6 cellular contexts compared by ENCODE assay signal in genomic region chr5:65663804-65664521, GRCh38. TPM values are rescaled to one million over a fixed set of nuclear protein-coding genes. Genes with fewer than 3 reads are reported as not detected.
DNase-seq lines count a peak whose midpoint lies in the region; ATAC-seq and TF ChIP-seq lines count a peak whose summit lies in the region.

No MANE protein-coding gene starts in this region.

- BruUV-seq in HCT116 (replicated peaks; lab: Mats Ljungman, UMichigan), result no TSS peak

- CTCF ChIA-PET in HCT116 (lab: Charles Lee), result interaction anchor here (1.0 to 1.5 kb wide), 2 partner anchors 13 to 27 kb away, joined by 3 to 5 read pairs; no protein-coding TSS in a partner anchor

- H3K4me2 ChIP-seq in HCT116 (ENCODE audit: low read length), result no peak overlapping the region

- H3K9ac ChIP-seq in HCT116 (ENCODE audit: low read length), result no peak overlapping the region

- H4K20me1 ChIP-seq in HCT116 (ENCODE audit: insufficient read depth), result no peaks in the 10 kb centered on the region

- TF ChIP-seq RAD21 in HCT116 (IDR thresholded peaks at IDR 0.05; ENCODE audit: low read depth), result no peak

- H3K36me3 Mint-ChIP-seq in neural crest cell (ENCODE audit: low read depth), result no peaks in the 10 kb centered on the region

- no peaks in the 10 kb centered on the region for H3K4me1 Mint-ChIP-seq in neural crest cell

- no peaks in the 10 kb centered on the region for H3K79me2 ChIP-seq in HCT116 (ENCODE audit: insufficient read depth, low read length)

- intact Hi-C loops in HCT116 (cut with micrococcal nuclease), result no loop called here

- 0 out of 4 replicates have a peak, but pooled peaks cover 3 to 5% of the 10 kb centered on the region in 2 experiments for H3K36me3 ChIP-seq in HCT116 (ENCODE audit: control insufficient read depth in 1 of 2, insufficient read depth in 2 of 2, low read length in 2 of 2)

- no peak overlapping the region for H2AFZ ChIP-seq in HCT116 (ENCODE audit: low read depth, low read length, poor library complexity, severe bottlenecking)

- no peaks in the 10 kb centered on the region for H3K9me3 Mint-ChIP-seq in neural crest cell

- H3K4me3 ChIP-seq in HCT116 (replicated peaks in 1 of 2; ENCODE audit: low read depth in 1 of 2, low read length in 2 of 2), result no peak overlapping the region
- no peak overlapping the region for H3K4me3 ChIP-seq in astrocyte of the spinal cord (ENCODE audit: low read depth, low read length)

- H3K9me2 ChIP-seq in HCT116 (ENCODE audit: insufficient read depth), result no peaks in the 10 kb centered on the region

- no peaks in the 10 kb centered on the region for H3K27me3 Mint-ChIP-seq in neural crest cell (ENCODE audit: low read depth)

- H3K27ac ChIP-seq in HCT116 (ENCODE audit: low read depth, low read length), result no peak overlapping the region

- RAD21 ChIA-PET in HCT116 (lab: Charles Lee; ENCODE audit: low non-redundant PET in 1 of 2, low total read pairs in 2 of 2, uncharacterized antibody in 2 of 2, unreplicated experiment in 2 of 2), result no interaction called here

- POLR2A ChIA-PET in HCT116 (lab: Charles Lee), result no interaction called here

- no peak overlapping the region for H3K4me3 Mint-ChIP-seq in neural crest cell

- peaks cover 0 to 4% of the 10 kb centered on the region in 2 experiments; a peak in 2 of 4 replicates for H3K4me1 ChIP-seq in HCT116 (ENCODE audit: control insufficient read depth in 1 of 2, insufficient read depth in 2 of 2, low read length in 2 of 2)

- H3K9me3 ChIP-seq in HCT116 (ENCODE audit: control insufficient read depth in 1 of 2, insufficient read depth in 1 of 2, low read depth in 1 of 2, low read length in 2 of 2), result no peaks in the 10 kb centered on the region

- peak; percentile 78 for ATAC-seq in HCT116
- ATAC-seq in HG03280 (IDR thresholded peaks at IDR 0.05; ENCODE audit: unreplicated experiment), result no peak

- DNase-seq in HCT116 (ENCODE audit: low read depth, low spot score) (peak; percentile 4), astrocyte of the spinal cord (ENCODE audit: low read depth, low spot score) (peak; percentile 6), neural crest cell (ENCODE audit: low read depth, low spot score) (no peak), medulla oblongata (ENCODE audit: extremely low spot score) (no peak), NCI-H1048 (lab: John Stamatoyannopoulos, UW) (no peak)

- peak in 2 of 3 experiments; percentile 59 to 62; a peak in 4 of 6 replicates for TF ChIP-seq CTCF in HCT116 (IDR thresholded peaks at IDR 0.05 in 2 of 3, conservative IDR thresholded peaks at IDR 0.05 in 1 of 3; ENCODE audit: borderline replicate concordance in 1 of 3, insufficient read depth in 1 of 3, low read depth in 2 of 3, low read length in 2 of 3)
- TF ChIP-seq CTCF in astrocyte of the spinal cord (IDR thresholded peaks at IDR 0.05; ENCODE audit: low read depth, low read length), result peak; percentile 48
- TF ChIP-seq CTCF in neural crest cell (conservative IDR thresholded peaks at IDR 0.05), result peak; percentile 58

- no peaks in the 10 kb centered on the region for H3K27me3 ChIP-seq in HCT116 (ENCODE audit: insufficient read depth, low read length)

- in situ Hi-C loops in astrocyte of the spinal cord (cut with HindIII; ENCODE audit: low sequenced_read_pairs), result no loop called here

- H3K27ac Mint-ChIP-seq in neural crest cell (ENCODE audit: unreplicated experiment), result no peak overlapping the region

- no peak for TF ChIP-seq POLR2A in HCT116 (IDR thresholded peaks at IDR 0.05; ENCODE audit: borderline replicate concordance, extremely low read depth, insufficient read depth, insufficient read length)

TF ChIP-seq in HCT116, 20 proteins besides CTCF, POLR2A, EP300 and RAD21:
- TF ChIP-seq JUND (IDR thresholded peaks at IDR 0.05), result 0 out of 2 replicates have a peak, but pooled peaks have one; percentile 17
- TF ChIP-seq POLR2AphosphoS5 (IDR thresholded peaks at IDR 0.05; ENCODE audit: low read depth, low read length), result no peak

RNA-seq across cellular contexts. Expression of gene SHLD3, which starts 39.1 kb away (rescaled TPM):
- total RNA-seq in HCT116 (2021; ENCODE audit: unreplicated experiment) (2.8 TPM), neural crest cell (3.8 and 4.3 TPM in 2 replicates)
- polyA plus RNA-seq in HCT116 (2012), result 0.65 and 0.75 TPM in 2 replicates

RNA-seq across cellular contexts. Expression of gene TRAPPC13, which starts 39.1 kb away (rescaled TPM):
- total RNA-seq in HCT116 (2021; ENCODE audit: unreplicated experiment) (18.2 TPM), neural crest cell (21.7 and 24.9 TPM in 2 replicates)
- 7.8 and 9.0 TPM in 2 replicates for polyA plus RNA-seq in HCT116 (2012)

RNA-seq across cellular contexts. Expression of gene TRIM23, which starts 39.8 kb away (rescaled TPM):
- total RNA-seq in HCT116 (2021; ENCODE audit: unreplicated experiment) (12.2 TPM), neural crest cell (11.6 and 12.7 TPM in 2 replicates)
- 6.2 and 6.5 TPM in 2 replicates for polyA plus RNA-seq in HCT116 (2012)

RNA-seq across cellular contexts. Expression of gene SGTB, which starts 57.9 kb away (rescaled TPM):
- 12.6 TPM for total RNA-seq in HCT116 (2021; ENCODE audit: unreplicated experiment)
- 4.9 and 5.1 TPM in 2 replicates for polyA plus RNA-seq in HCT116 (2012)
- total RNA-seq in neural crest cell, result 15.0 and 15.8 TPM in 2 replicates

RNA-seq across cellular contexts. Expression of gene NLN, which starts 58.0 kb away (rescaled TPM):
- 67.6 TPM for total RNA-seq in HCT116 (2021; ENCODE audit: unreplicated experiment)
- polyA plus RNA-seq in HCT116 (2012), result 15.0 and 19.4 TPM in 2 replicates
- total RNA-seq in neural crest cell, result 51.7 and 55.2 TPM in 2 replicates

Comparison
In these comparisons a context has a peak if more than half of its experiments do, and no peak if none do; other contexts are left out.
1. DNase-seq: peak in HCT116 (single experiment) and astrocyte of the spinal cord (single experiment); none in neural crest cell (single experiment), medulla oblongata (single experiment) and NCI-H1048 (single experiment).
2. Peak in every context shown above with its lines, with median percentiles within 50 percentile points of each other: CTCF ChIP-seq.